Comparison of ENCODE assay signal across 15 cellular contexts in the genomic region with DNA sequence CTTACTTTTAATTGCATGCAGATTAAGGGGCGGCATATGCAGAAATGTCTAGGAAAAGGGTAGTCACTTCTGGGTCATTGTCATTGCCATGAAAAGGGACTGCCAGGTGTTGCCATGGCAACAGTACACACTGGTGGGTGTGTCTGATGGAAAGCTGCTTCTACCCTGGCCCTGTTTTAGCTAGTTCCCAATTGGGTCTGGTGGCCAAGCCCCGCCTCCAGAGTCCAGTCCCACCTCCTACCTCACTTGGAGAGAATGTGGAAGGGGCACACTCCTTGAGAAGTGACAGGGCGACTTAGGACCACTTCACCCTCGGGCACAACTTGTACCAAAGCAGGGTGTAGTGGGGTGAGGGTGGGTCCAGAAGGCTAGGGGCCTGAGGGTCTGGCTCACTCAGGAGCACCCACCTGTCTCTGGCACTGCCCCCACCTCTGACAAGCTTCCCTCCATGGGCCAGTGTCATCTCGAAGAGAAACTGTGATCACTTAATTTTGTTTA.
"Had no signal": no experiment of that assay in that cellular context is flagged by ENCODE, and none has a peak within 500 bp of the region (broad histone marks: within the 10 kb centered on the region; RNA-seq: fewer than 3 reads in every experiment).

No MANE protein-coding gene starts in this region.

- H3K27me3 Mint-ChIP-seq: activated CD8-positive, alpha-beta memory T cell treated with anti-CD3 and anti-CD28 coated beads, Interleukin-2, amount 10 ng/mL, durations not matched to agents 7 days and 5 days had no signal

- H3K4me1 Mint-ChIP-seq: activated CD8-positive, alpha-beta memory T cell treated with anti-CD3 and anti-CD28 coated beads, Interleukin-2, amount 10 ng/mL, durations not matched to agents 7 days and 5 days; memory B cell; stimulated activated naive CD8-positive, alpha-beta T cell treated with anti-CD3 and anti-CD28 coated beads, Interleukin-15, amount 100 ng/mL, for 72 hours had no signal

- H3K27me3 ChIP-seq: ovary, testis had no signal

- H3K27ac Mint-ChIP-seq: activated CD4-positive, alpha-beta memory T cell treated with anti-CD3 and anti-CD28 coated beads for 36 hours; activated CD8-positive, alpha-beta memory T cell treated with anti-CD3 and anti-CD28 coated beads, Interleukin-2, amount 10 ng/mL, durations not matched to agents 7 days and 5 days; memory B cell; stimulated activated naive CD8-positive, alpha-beta T cell treated with anti-CD3 and anti-CD28 coated beads, Interleukin-15, amount 100 ng/mL, for 72 hours had no signal

- H3K4me3 ChIP-seq: gastroesophageal sphincter, heart right ventricle, ovary, testis had no signal

- H3K9me3 ChIP-seq: gastroesophageal sphincter, heart right ventricle, ovary, testis had no signal

- H3K4me3 Mint-ChIP-seq: activated CD4-positive, alpha-beta memory T cell treated with anti-CD3 and anti-CD28 coated beads for 36 hours; activated CD8-positive, alpha-beta memory T cell treated with anti-CD3 and anti-CD28 coated beads, Interleukin-2, amount 10 ng/mL, durations not matched to agents 7 days and 5 days; memory B cell; stimulated activated naive CD8-positive, alpha-beta T cell treated with anti-CD3 and anti-CD28 coated beads, Interleukin-15, amount 100 ng/mL, for 72 hours had no signal

- ATAC-seq: activated CD8-positive, alpha-beta memory T cell treated with anti-CD3 and anti-CD28 coated beads, Interleukin-2, amount 10 ng/mL, durations not matched to agents 7 days and 5 days; gastroesophageal sphincter; heart right ventricle; sciatic nerve; stimulated activated naive CD8-positive, alpha-beta T cell treated with anti-CD3 and anti-CD28 coated beads, Interleukin-15, amount 100 ng/mL, for 72 hours had no signal

- H3K36me3 ChIP-seq: gastroesophageal sphincter, heart right ventricle, ovary had no signal

- H3K27ac ChIP-seq: gastroesophageal sphincter, heart right ventricle, ovary, testis had no signal

- H3K9me3 Mint-ChIP-seq: activated CD4-positive, alpha-beta memory T cell treated with anti-CD3 and anti-CD28 coated beads for 36 hours; memory B cell; stimulated activated naive CD8-positive, alpha-beta T cell treated with anti-CD3 and anti-CD28 coated beads, Interleukin-15, amount 100 ng/mL, for 72 hours had no signal

- DNase-seq: activated CD4-positive, alpha-beta memory T cell treated with anti-CD3 and anti-CD28 coated beads for 36 hours; activated CD4-positive, alpha-beta T cell treated with anti-CD3 and anti-CD28 coated beads for 1 hour; activated CD8-positive, alpha-beta memory T cell treated with anti-CD3 and anti-CD28 coated beads, Interleukin-2, amount 10 ng/mL, durations not matched to agents 7 days and 5 days; activated naive CD4-positive, alpha-beta T cell treated with anti-CD3 and anti-CD28 coated beads, Interleukin-2, amount 50 U/mL, for 16 hours; activated T-cell treated with anti-CD3 and anti-CD28 coated beads, Interleukin-2, amount 50 U/mL, for 1 hour; erythroblast; heart right ventricle; ovary; stimulated activated naive CD8-positive, alpha-beta T cell treated with anti-CD3 and anti-CD28 coated beads, Interleukin-15, amount 100 ng/mL, for 72 hours; T-helper 1 cell; T1000; testis had no signal

- H3K36me3 Mint-ChIP-seq: activated CD4-positive, alpha-beta memory T cell treated with anti-CD3 and anti-CD28 coated beads for 36 hours; activated CD8-positive, alpha-beta memory T cell treated with anti-CD3 and anti-CD28 coated beads, Interleukin-2, amount 10 ng/mL, durations not matched to agents 7 days and 5 days; memory B cell had no signal

- H3K4me1 ChIP-seq: gastroesophageal sphincter, heart right ventricle, testis had no signal
